Comparison of ENCODE assay signal across 19 cellular contexts in the genomic region with DNA sequence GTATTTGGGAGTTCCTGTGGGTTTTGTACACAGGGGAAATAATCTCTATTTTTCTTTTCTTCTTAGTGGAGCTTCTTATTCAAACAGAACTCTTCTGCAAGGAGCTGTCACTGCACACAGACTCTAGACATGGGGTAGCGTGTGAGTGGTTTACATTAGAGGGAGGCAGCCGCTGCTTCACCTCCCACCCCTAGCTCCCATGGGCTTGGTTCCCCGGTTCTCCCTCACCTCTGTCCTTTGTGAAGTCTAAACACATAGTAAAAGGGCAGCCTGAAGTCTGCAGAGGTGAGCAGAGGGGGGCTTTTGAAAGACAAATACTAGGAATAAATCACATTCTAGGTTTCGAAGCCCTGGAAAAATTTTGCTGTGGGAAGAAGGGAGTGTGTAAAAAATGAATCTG. TPM values are rescaled to one million over a fixed set of nuclear protein-coding genes. Genes with fewer than 3 reads are reported as not detected.
"Had no signal": no experiment of that assay in that cellular context is flagged by ENCODE, and none has a peak within 500 bp of the region (broad histone marks: within the 10 kb centered on the region; RNA-seq: fewer than 3 reads in every experiment).

No MANE protein-coding gene starts in this region.

- H3K4me1 Mint-ChIP-seq: activated CD4-positive, alpha-beta T cell treated with anti-CD3 and anti-CD28 coated beads, Interleukin-2, amount 10 ng/mL, durations not matched to agents 7 days and 5 days; activated naive CD4-positive, alpha-beta T cell treated with anti-CD3 and anti-CD28 coated beads, Interleukin-2, amount 10 ng/mL, durations not matched to agents 7 days and 5 days; activated naive CD8-positive, alpha-beta T cell treated with anti-CD3 and anti-CD28 coated beads for 36 hours; activated T-helper 17 cell treated with anti-CD3 and anti-CD28 coated beads, Interleukin-2, amount 50 U/mL, for 72 hours; T-cell had no signal

- H3K27ac ChIP-seq: SK-N-MC had no signal

- H3K36me3 Mint-ChIP-seq: activated CD4-positive, alpha-beta memory T cell treated with anti-CD3 and anti-CD28 coated beads for 36 hours; activated naive CD4-positive, alpha-beta T cell treated with anti-CD3 and anti-CD28 coated beads, Interleukin-2, amount 10 ng/mL, durations not matched to agents 7 days and 5 days; activated naive CD8-positive, alpha-beta T cell treated with anti-CD3 and anti-CD28 coated beads for 36 hours; T-cell had no signal

- H3K27ac Mint-ChIP-seq: activated CD4-positive, alpha-beta memory T cell treated with anti-CD3 and anti-CD28 coated beads for 36 hours; activated CD4-positive, alpha-beta T cell treated with anti-CD3 and anti-CD28 coated beads, Interleukin-2, amount 10 ng/mL, durations not matched to agents 7 days and 5 days; activated naive CD4-positive, alpha-beta T cell treated with anti-CD3 and anti-CD28 coated beads, Interleukin-2, amount 10 ng/mL, durations not matched to agents 7 days and 5 days; activated naive CD8-positive, alpha-beta T cell treated with anti-CD3 and anti-CD28 coated beads for 36 hours; activated T-helper 17 cell treated with anti-CD3 and anti-CD28 coated beads, Interleukin-2, amount 50 U/mL, for 72 hours; T-cell had no signal

- DNase-seq: activated CD4-positive, alpha-beta memory T cell treated with anti-CD3 and anti-CD28 coated beads for 36 hours; activated CD4-positive, alpha-beta T cell treated with anti-CD3 and anti-CD28 coated beads, Interleukin-2, amount 10 ng/mL, durations not matched to agents 7 days and 5 days; activated CD4-positive, CD25-positive, alpha-beta regulatory T cell; activated CD8-positive, alpha-beta memory T cell treated with anti-CD3 and anti-CD28 coated beads for 24 hours; activated gamma-delta T cell; activated naive CD4-positive, alpha-beta T cell treated with anti-CD3 and anti-CD28 coated beads, Interleukin-2, amount 10 ng/mL, durations not matched to agents 7 days and 5 days; activated naive CD8-positive, alpha-beta T cell treated with anti-CD3 and anti-CD28 coated beads for 36 hours; activated T-cell treated with anti-CD3 and anti-CD28 coated beads, Interleukin-2, amount 50 U/mL, for 48 hours; anterior cingulate cortex; Kasumi-1; NCI-H1048; NCI-H146; T-cell; T-helper 2 cell; T1000 had no signal

- H3K4me3 Mint-ChIP-seq: activated CD4-positive, alpha-beta memory T cell treated with anti-CD3 and anti-CD28 coated beads for 36 hours; activated CD4-positive, alpha-beta T cell treated with anti-CD3 and anti-CD28 coated beads, Interleukin-2, amount 10 ng/mL, durations not matched to agents 7 days and 5 days; activated naive CD4-positive, alpha-beta T cell treated with anti-CD3 and anti-CD28 coated beads, Interleukin-2, amount 10 ng/mL, durations not matched to agents 7 days and 5 days; activated naive CD8-positive, alpha-beta T cell treated with anti-CD3 and anti-CD28 coated beads for 36 hours; activated T-helper 17 cell treated with anti-CD3 and anti-CD28 coated beads, Interleukin-2, amount 50 U/mL, for 72 hours; T-cell had no signal

- ATAC-seq: activated T-helper 17 cell treated with anti-CD3 and anti-CD28 coated beads, Interleukin-2, amount 50 U/mL, for 72 hours; K562; T-cell had no signal

- H3K9me3 Mint-ChIP-seq: activated CD4-positive, alpha-beta memory T cell treated with anti-CD3 and anti-CD28 coated beads for 36 hours; activated CD4-positive, alpha-beta T cell treated with anti-CD3 and anti-CD28 coated beads, Interleukin-2, amount 10 ng/mL, durations not matched to agents 7 days and 5 days; activated naive CD4-positive, alpha-beta T cell treated with anti-CD3 and anti-CD28 coated beads, Interleukin-2, amount 10 ng/mL, durations not matched to agents 7 days and 5 days; activated naive CD8-positive, alpha-beta T cell treated with anti-CD3 and anti-CD28 coated beads for 36 hours; activated T-helper 17 cell treated with anti-CD3 and anti-CD28 coated beads, Interleukin-2, amount 50 U/mL, for 72 hours; T-cell had no signal

- H3K4me3 ChIP-seq: K562, SK-N-MC had no signal

RNA-seq across cellular contexts. Expression of gene ASB4, which starts 5.5 kb away (rescaled TPM):
- total RNA-seq: activated CD4-positive, alpha-beta memory T cell treated with anti-CD3 and anti-CD28 coated beads for 36 hours; activated CD4-positive, alpha-beta T cell treated with anti-CD3 and anti-CD28 coated beads, Interleukin-2, amount 10 ng/mL, durations not matched to agents 7 days and 5 days; activated naive CD8-positive, alpha-beta T cell treated with anti-CD3 and anti-CD28 coated beads for 36 hours; activated T-helper 17 cell treated with anti-CD3 and anti-CD28 coated beads, Interleukin-2, amount 50 U/mL, for 72 hours; M059J had no signal
